ENCODE assay signal across 24 cellular contexts in genomic region chr5:57417981-57418380, GRCh38.
DNase-seq lines count a peak whose midpoint lies in the region; FAIRE-seq and TF ChIP-seq lines count a peak whose summit lies in the region.
"Had no signal": no experiment of that assay in that cellular context is flagged by ENCODE, and none has a peak within 500 bp of the region (broad histone marks: within the 10 kb centered on the region; RNA-seq: fewer than 3 reads in every experiment).

No MANE protein-coding gene starts in this region.

- 88 to 99% methylated on average over 2 of the region's 2 CpGs for WGBS in testis, 2 donors

- TF ChIP-seq POLR2A in testis (IDR thresholded peaks at IDR 0.05): no peak

- H4K20me1 ChIP-seq in astrocyte (ENCODE audit: insufficient read depth, low read length) (no peaks in the 10 kb centered on the region), neural cell (ENCODE audit: insufficient read depth) (no peaks in the 10 kb centered on the region), MM.1S (ENCODE audit: insufficient read depth, low read length) (no peaks in the 10 kb centered on the region)
- H4K20me1 ChIP-seq: BLaER1 had no signal

- H3K79me2 ChIP-seq in astrocyte (ENCODE audit: insufficient read depth, low read length): no peaks in the 10 kb centered on the region
- no peaks in the 10 kb centered on the region for H3K79me2 ChIP-seq in neural cell (replicated peaks; ENCODE audit: insufficient read depth, low read length)
- H3K79me2 ChIP-seq in MM.1S (ENCODE audit: low read length): no peaks in the 10 kb centered on the region

- TF ChIP-seq CTCF in cardiac muscle cell (IDR thresholded peaks at IDR 0.05; ENCODE audit: low read depth, low read length) (no peak), left ventricle myocardium inferior (IDR thresholded peaks at IDR 0.05; ENCODE audit: borderline replicate concordance) (no peak), astrocyte (IDR thresholded peaks at IDR 0.05; ENCODE audit: insufficient read depth, low read depth, low read length) (no peak), neural cell (IDR thresholded peaks at IDR 0.05; ENCODE audit: poor library complexity, severe bottlenecking) (no peak), MM.1S (IDR thresholded peaks at IDR 0.05; ENCODE audit: low read length) (no peak), testis (IDR thresholded peaks at IDR 0.05) (no peak)

- FAIRE-seq in astrocyte (lab: Jason Lieb, UNC): no peak
- FAIRE-seq: A549, D721Med, G401.6, GM12891, GM19239 had no signal

- no peak for TF ChIP-seq EP300 in neural cell (conservative IDR thresholded peaks at IDR 0.05; ENCODE audit: poor library complexity, severe bottlenecking)

- peaks cover 7% of the 10 kb centered on the region for H3K27me3 Mint-ChIP-seq in astrocyte (ENCODE audit: low read depth, unreplicated experiment)

- H3K4me2 ChIP-seq in astrocyte (ENCODE audit: low read length) (no peak overlapping the region), neural cell (ENCODE audit: low read length) (no peak overlapping the region), MM.1S (ENCODE audit: low read depth, low read length) (no peak overlapping the region)
- H3K4me2 ChIP-seq: A549, BLaER1 had no signal

- H3K36me3 ChIP-seq in cardiac muscle cell: no peaks in the 10 kb centered on the region
- H3K36me3 ChIP-seq in left ventricle myocardium inferior: no peaks in the 10 kb centered on the region
- H3K36me3 ChIP-seq in astrocyte (ENCODE audit: insufficient read depth, low read length): no peaks in the 10 kb centered on the region
- no peaks in the 10 kb centered on the region for H3K36me3 ChIP-seq in neural cell (ENCODE audit: insufficient read depth, low read length)
- H3K36me3 ChIP-seq in MM.1S (replicated peaks; ENCODE audit: insufficient read depth, low read length): no peaks in the 10 kb centered on the region
- H3K36me3 ChIP-seq in testis (ENCODE audit: low read depth, missing control alignments): no peaks in the 10 kb centered on the region
- H3K36me3 ChIP-seq: BE2C, BLaER1 had no signal

- H3K27me3 ChIP-seq in cardiac muscle cell (no peaks in the 10 kb centered on the region), left ventricle myocardium inferior (ENCODE audit: low read depth) (no peaks in the 10 kb centered on the region), astrocyte (ENCODE audit: insufficient read depth, low read length) (no peaks in the 10 kb centered on the region), neural cell (ENCODE audit: insufficient read depth, low read depth, low read length) (no peaks in the 10 kb centered on the region), MM.1S (replicated peaks; ENCODE audit: insufficient read depth, low read length) (no peaks in the 10 kb centered on the region), testis (no peaks in the 10 kb centered on the region)
- H3K27me3 ChIP-seq: BE2C, BLaER1 had no signal

- no peak for TF ChIP-seq RAD21 in neural cell (conservative IDR thresholded peaks at IDR 0.05)

- peaks cover 9% of the 10 kb centered on the region for H3K4me1 Mint-ChIP-seq in astrocyte (ENCODE audit: low read depth, unreplicated experiment)
- H3K4me1 Mint-ChIP-seq: CD14-positive monocyte; CD4-positive, alpha-beta memory T cell; CD4-positive, CD25-positive, alpha-beta regulatory T cell; CD8-positive, alpha-beta memory T cell had no signal

- H3K9me2 ChIP-seq in neural cell (ENCODE audit: insufficient read depth, low read length) (no peaks in the 10 kb centered on the region), MM.1S (replicated peaks; ENCODE audit: insufficient read depth, low read length) (no peaks in the 10 kb centered on the region)

- H3F3A ChIP-seq in neural cell (ENCODE audit: insufficient read depth, low read length, poor library complexity, severe bottlenecking) (peaks cover 17% of the 10 kb centered on the region), MM.1S (ENCODE audit: insufficient read depth, low read length) (no peaks in the 10 kb centered on the region)

- H3K9ac ChIP-seq in astrocyte (ENCODE audit: low read length) (no peak overlapping the region), neural cell (ENCODE audit: low read length) (no peak overlapping the region), MM.1S (ENCODE audit: low read length) (no peak overlapping the region)
- H3K9ac ChIP-seq: BLaER1 had no signal

- H3K9me3 ChIP-seq in cardiac muscle cell (ENCODE audit: low read depth): no peaks in the 10 kb centered on the region
- no peaks in the 10 kb centered on the region for H3K9me3 ChIP-seq in left ventricle myocardium inferior (replicated peaks)
- H3K9me3 ChIP-seq in astrocyte (ENCODE audit: insufficient read depth, low read depth, low read length): peaks cover 2% of the 10 kb centered on the region
- H3K9me3 ChIP-seq in neural cell (ENCODE audit: low read length): no peaks in the 10 kb centered on the region
- H3K9me3 ChIP-seq in MM.1S (replicated peaks; ENCODE audit: insufficient read depth, low read length): no peaks in the 10 kb centered on the region
- no peaks in the 10 kb centered on the region for H3K9me3 ChIP-seq in testis
- H3K9me3 ChIP-seq: A549, BE2C had no signal

- H3K27ac ChIP-seq in cardiac muscle cell (peak overlapping the region; percentile 91), left ventricle myocardium inferior (replicated peaks) (no peak overlapping the region), astrocyte (ENCODE audit: low read depth, low read length) (no peak overlapping the region), neural cell (ENCODE audit: low read length) (peak overlapping the region; percentile 98), MM.1S (ENCODE audit: low read length) (no peak overlapping the region), testis (no peak overlapping the region)
- H3K27ac ChIP-seq: 22Rv1, A549, BLaER1 had no signal

- H2AFZ ChIP-seq in astrocyte (ENCODE audit: low read depth, low read length): no peak overlapping the region
- no peak overlapping the region for H2AFZ ChIP-seq in neural cell (ENCODE audit: low read depth, low read length)
- no peak overlapping the region for H2AFZ ChIP-seq in MM.1S (ENCODE audit: low read length)

- H3K4me3 Mint-ChIP-seq in astrocyte (ENCODE audit: unreplicated experiment): no peak overlapping the region
- H3K4me3 Mint-ChIP-seq: CD14-positive monocyte; CD4-positive, alpha-beta memory T cell; CD4-positive, CD25-positive, alpha-beta regulatory T cell; CD8-positive, alpha-beta memory T cell had no signal

- H3K4me1 ChIP-seq in cardiac muscle cell (ENCODE audit: low read depth): peaks cover 32% of the 10 kb centered on the region
- peaks cover 15% of the 10 kb centered on the region for H3K4me1 ChIP-seq in left ventricle myocardium inferior
- peaks cover 9% of the 10 kb centered on the region for H3K4me1 ChIP-seq in astrocyte (ENCODE audit: insufficient read depth, low read length)
- H3K4me1 ChIP-seq in MM.1S (ENCODE audit: low read length): no peaks in the 10 kb centered on the region
- H3K4me1 ChIP-seq in testis: peaks cover 4% of the 10 kb centered on the region
- H3K4me1 ChIP-seq: A549, BLaER1 had no signal

- intact Hi-C loops in left ventricle myocardium inferior (cut with micrococcal nuclease) (no loop called here), testis (cut with DNase I; ENCODE audit: low total_unique reads) (no loop called here)

- H3K27ac Mint-ChIP-seq in astrocyte (ENCODE audit: unreplicated experiment): no peak overlapping the region
- H3K27ac Mint-ChIP-seq: CD14-positive monocyte; CD4-positive, alpha-beta memory T cell; CD4-positive, CD25-positive, alpha-beta regulatory T cell; CD8-positive, alpha-beta memory T cell had no signal

- no peaks in the 10 kb centered on the region for H3K36me3 Mint-ChIP-seq in astrocyte (ENCODE audit: low read depth, unreplicated experiment)
- H3K36me3 Mint-ChIP-seq: CD14-positive monocyte; CD4-positive, alpha-beta memory T cell; CD4-positive, CD25-positive, alpha-beta regulatory T cell; CD8-positive, alpha-beta memory T cell had no signal

- H3K9me3 Mint-ChIP-seq in astrocyte (ENCODE audit: unreplicated experiment): no peaks in the 10 kb centered on the region
- H3K9me3 Mint-ChIP-seq: CD4-positive, alpha-beta memory T cell had no signal

- DNase-seq in cardiac muscle cell (ENCODE audit: low read depth in 1 of 2, low spot score in 1 of 2) (no peak), left ventricle myocardium inferior (no peak), RPMI7951 (ENCODE audit: low read depth) (peak; percentile 22), astrocyte (ENCODE audit: low read depth) (peak; percentile 52), MM.1S (no peak), testis (no peak), NCI-H446 (lab: John Stamatoyannopoulos, UW) (no peak)
- DNase-seq: BE2C; C1 segment of cervical spinal cord; CD4-positive, alpha-beta memory T cell; CD4-positive, CD25-positive, alpha-beta regulatory T cell; CD8-positive, alpha-beta memory T cell; COR-L47; DMS79 treated with DMSO at 0.1 percent for 48 hours; GF-D8 had no signal

- H3K4me3 ChIP-seq in cardiac muscle cell (no peak overlapping the region), left ventricle myocardium inferior (no peak overlapping the region), astrocyte (ENCODE audit: insufficient read depth, low read depth, low read length) (no peak overlapping the region), neural cell (ENCODE audit: low read length) (no peak overlapping the region), MM.1S (ENCODE audit: low read length) (no peak overlapping the region), testis (no peak overlapping the region)
- H3K4me3 ChIP-seq: A549, BLaER1 had no signal

TF ChIP-seq in neural cell, 6 proteins besides CTCF, POLR2A, EP300 and RAD21 (continues in another document):
- no peak for TF ChIP-seq SMC3 (conservative IDR thresholded peaks at IDR 0.05; ENCODE audit: poor library complexity)

Comparison
In these comparisons a context has a peak if more than half of its experiments do, and no peak if none do; other contexts are left out.
1. H3K27ac ChIP-seq: peak in cardiac muscle cell (single experiment) and neural cell (single experiment); none in left ventricle myocardium inferior (single experiment), astrocyte (single experiment), MM.1S (single experiment) and testis (0 of 2).
2. DNase-seq: peak in RPMI7951 (single experiment) and astrocyte (single experiment); none in cardiac muscle cell (0 of 2), left ventricle myocardium inferior (single experiment), MM.1S (single experiment), testis (single experiment) and NCI-H446 (0 of 2).